Comparison of ENCODE assay signal across 1 cellular context in the genomic region with DNA sequence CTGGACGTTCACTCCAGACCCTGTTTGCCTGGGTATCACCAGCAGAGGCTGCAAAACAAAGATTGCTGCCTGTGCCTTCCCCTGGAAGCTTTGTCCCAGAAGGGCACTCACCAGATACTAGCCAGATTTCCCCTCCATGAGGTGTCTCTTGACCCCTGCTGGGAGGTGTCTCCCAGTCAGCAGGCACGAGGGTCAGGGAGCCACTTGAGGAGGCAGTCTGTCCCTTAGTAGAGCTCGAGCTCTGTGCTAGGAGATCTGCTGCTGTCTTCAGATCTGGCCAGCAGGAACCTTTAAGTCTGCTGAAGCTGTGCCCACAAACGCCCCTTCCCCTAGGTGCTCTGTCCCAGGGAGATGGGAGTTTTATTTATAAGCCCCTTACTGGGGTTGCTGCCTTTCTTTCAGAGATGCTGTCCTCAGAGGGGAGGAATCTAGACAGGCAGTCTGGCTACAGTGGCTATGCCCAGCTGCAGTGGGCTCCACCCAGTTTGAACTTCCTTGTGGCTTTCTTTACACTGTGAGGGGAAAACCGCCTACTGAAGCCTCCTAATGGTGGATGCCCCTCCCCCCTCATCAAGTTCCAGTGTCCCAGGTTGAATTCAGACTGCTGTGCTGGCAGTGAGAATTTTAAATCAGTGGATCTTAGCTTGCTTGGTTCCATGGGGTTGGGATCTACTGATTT.
TF ChIP-seq lines count a peak whose summit lies in the region.

No MANE protein-coding gene starts in this region.

TF ChIP-seq in H1, 55 proteins besides CTCF, POLR2A, EP300 and RAD21 (continued from another document):
- TF ChIP-seq CEBPB (IDR thresholded peaks at IDR 0.05; ENCODE audit: low read depth, low read length) (no peak), GABPA (IDR thresholded peaks at IDR 0.05; ENCODE audit: borderline replicate concordance, insufficient read depth, low read length) (no peak), SIN3A (conservative IDR thresholded peaks at IDR 0.05 in 1 of 2, IDR thresholded peaks at IDR 0.05 in 1 of 2; ENCODE audit: low read depth in 1 of 2, low read length in 2 of 2) (no peak), SIRT6 (IDR thresholded peaks at IDR 0.05; ENCODE audit: low read length) (no peak), JUND (IDR thresholded peaks at IDR 0.05; ENCODE audit: low read length) (no peak), CREB1 (IDR thresholded peaks at IDR 0.05) (no peak), ATF3 (IDR thresholded peaks at IDR 0.05; ENCODE audit: insufficient read depth, low read depth, low read length) (no peak), MAFK (IDR thresholded peaks at IDR 0.05; ENCODE audit: low read depth, low read length) (no peak), RBBP5 (IDR thresholded peaks at IDR 0.05; ENCODE audit: borderline replicate concordance, low read depth, low read length) (no peak), GTF2F1 (IDR thresholded peaks at IDR 0.05; ENCODE audit: borderline replicate concordance, low read depth, low read length) (no peak)
